In the genomic region with DNA sequence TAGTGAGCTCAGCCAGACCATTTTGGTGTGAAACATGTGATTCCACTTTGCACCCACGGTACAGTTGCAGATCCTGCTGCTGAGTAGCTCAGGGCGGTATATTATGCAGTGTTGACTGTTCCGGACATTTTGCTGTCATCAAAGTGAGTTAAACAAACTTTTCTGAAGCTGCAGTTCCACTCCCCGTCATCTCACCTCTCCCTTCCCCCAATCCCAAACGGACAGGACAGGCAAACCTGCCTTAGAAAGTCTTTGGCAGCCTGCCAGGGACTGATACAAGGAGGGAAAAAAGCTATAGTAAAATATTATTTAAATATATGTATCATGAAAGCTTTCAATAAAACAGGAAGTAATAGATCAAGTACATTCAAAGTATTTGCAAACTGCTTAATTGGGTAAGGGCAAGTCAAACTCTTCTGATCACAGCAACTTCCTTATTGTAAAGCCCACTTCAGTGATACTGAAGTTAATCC, we compare ENCODE assay signal across 13 cellular contexts. TPM values are rescaled to one million over a fixed set of nuclear protein-coding genes. Genes with fewer than 3 reads are reported as not detected.
DNase-seq lines count a peak whose midpoint lies in the region; ATAC-seq and TF ChIP-seq lines count a peak whose summit lies in the region.
"Had no signal": no experiment of that assay in that cellular context is flagged by ENCODE, and none has a peak within 500 bp of the region (broad histone marks: within the 10 kb centered on the region; RNA-seq: fewer than 3 reads in every experiment).

No MANE protein-coding gene starts in this region.

- no peak for TF ChIP-seq CTCF in Loucy (conservative IDR thresholded peaks at IDR 0.05; ENCODE audit: low read length)
- no peak for TF ChIP-seq CTCF in right lobe of liver (IDR thresholded peaks at IDR 0.05)
- no peak for TF ChIP-seq CTCF in brain microvascular endothelial cell (IDR thresholded peaks at IDR 0.05; ENCODE audit: low read depth, low read length, missing control alignments)

- H3K4me3 ChIP-seq in Loucy (ENCODE audit: low read length, poor library complexity, severe bottlenecking), result no peak overlapping the region
- no peak overlapping the region for H3K4me3 ChIP-seq in adipocyte (ENCODE audit: low read length)
- H3K4me3 ChIP-seq in right lobe of liver, result no peak overlapping the region
- H3K4me3 ChIP-seq in brain microvascular endothelial cell (ENCODE audit: low read depth, low read length), result no peak overlapping the region

- no peak for TF ChIP-seq POLR2A in right lobe of liver (IDR thresholded peaks at IDR 0.05)

- H3K27me3 ChIP-seq in Loucy (ENCODE audit: insufficient read depth, low read length, poor library complexity, severe bottlenecking), result no peaks in the 10 kb centered on the region
- H3K27me3 ChIP-seq in adipocyte (replicated peaks; ENCODE audit: control insufficient read depth, insufficient read depth, low read length), result no peaks in the 10 kb centered on the region
- H3K27me3 ChIP-seq in right lobe of liver, result no peaks in the 10 kb centered on the region
- no peaks in the 10 kb centered on the region for H3K27me3 ChIP-seq in brain microvascular endothelial cell (replicated peaks)

- H4K20me1 ChIP-seq in Loucy (ENCODE audit: insufficient read depth, low read length, poor library complexity, severe bottlenecking), result no peaks in the 10 kb centered on the region

- H3F3A ChIP-seq in Loucy (ENCODE audit: low read depth), result no peaks in the 10 kb centered on the region

- in situ Hi-C loops in brain microvascular endothelial cell (cut with HindIII; ENCODE audit: low pct_ligation_motif_present, low sequenced_read_pairs), result no loop called here

- peak in 3 of 4 donors; percentile 33 to 72 (median 67) for ATAC-seq in right lobe of liver
- no peak for ATAC-seq in GM21390 (IDR thresholded peaks at IDR 0.05; ENCODE audit: unreplicated experiment)
- ATAC-seq in activated CD4-positive, CD25-positive, alpha-beta regulatory T cell treated with anti-CD3 and anti-CD28 coated beads, Interleukin-2, amount 50 U/mL, for 24 hours, result no peak
- ATAC-seq: activated CD4-positive, alpha-beta T cell treated with anti-CD3 and anti-CD28 coated beads for 36 hours had no signal

- H3K9ac ChIP-seq in Loucy (ENCODE audit: low read depth, low read length, poor library complexity, severe bottlenecking) (no peak overlapping the region), adipocyte (ENCODE audit: low read length) (no peak overlapping the region)

- no peak overlapping the region for H3K4me2 ChIP-seq in Loucy (ENCODE audit: low read depth, low read length, poor library complexity, severe bottlenecking)

- no peaks in the 10 kb centered on the region for H3K79me2 ChIP-seq in Loucy (ENCODE audit: insufficient read depth, low read length)

- H2AFZ ChIP-seq in Loucy (ENCODE audit: low read length), result 0 out of 2 replicates have a peak overlapping the region, but pooled peaks have one; percentile 13

- H3K27ac ChIP-seq in right lobe of liver (no peak overlapping the region), brain microvascular endothelial cell (no peak overlapping the region)

- H3K4me1 ChIP-seq in Loucy (ENCODE audit: insufficient read depth, low read length, poor library complexity, severe bottlenecking), result peaks cover 3% of the 10 kb centered on the region
- H3K4me1 ChIP-seq in adipocyte (ENCODE audit: control insufficient read depth, insufficient read depth, low read length), result peaks cover 10% of the 10 kb centered on the region
- H3K4me1 ChIP-seq in right lobe of liver, result no peaks in the 10 kb centered on the region

- intact Hi-C loops in right lobe of liver (cut with DNase I), result no loop called here

- WGBS in right lobe of liver (ENCODE audit: insufficient coverage, low coverage, low lambda C conversion rate, missing lambda C conversion rate), result 29% methylated on average over 5 of the region's 5 CpGs

- no peaks in the 10 kb centered on the region for H3K9me3 ChIP-seq in Loucy (ENCODE audit: insufficient read depth, low read depth, low read length)
- H3K9me3 ChIP-seq in adipocyte (ENCODE audit: control insufficient read depth, low read length), result no peaks in the 10 kb centered on the region
- H3K9me3 ChIP-seq in right lobe of liver, result no peaks in the 10 kb centered on the region

- H3K36me3 ChIP-seq in Loucy (ENCODE audit: insufficient read depth, low read length), result no peaks in the 10 kb centered on the region
- no peaks in the 10 kb centered on the region for H3K36me3 ChIP-seq in adipocyte (ENCODE audit: control insufficient read depth, insufficient read depth, low read length, severe bottlenecking)
- H3K36me3 ChIP-seq in right lobe of liver, result no peaks in the 10 kb centered on the region
- H3K36me3 ChIP-seq in brain microvascular endothelial cell (replicated peaks), result no peaks in the 10 kb centered on the region

- DNase-seq in DMS53 (lab: John Stamatoyannopoulos, UW), result peak; percentile 91
- DNase-seq in adipocyte (ENCODE audit: low read depth), result peak; percentile 4
- DNase-seq in right lobe of liver, result no peak
- DNase-seq in central memory CD4-positive, alpha-beta T cell, result no peak
- DNase-seq in brain microvascular endothelial cell, result no peak
- DNase-seq: activated CD4-positive, alpha-beta T cell treated with anti-CD3 and anti-CD28 coated beads for 36 hours; activated naive CD8-positive, alpha-beta T cell treated with anti-CD3 and anti-CD28 coated beads for 36 hours; kidney; NCI-H146; SIG-M5 had no signal

- H3K9me2 ChIP-seq in Loucy (replicated peaks; ENCODE audit: low read depth, low read length), result no peaks in the 10 kb centered on the region

RNA-seq across cellular contexts. Expression of a gene that starts 35.5 kb away (rescaled TPM):
- 10 to 100 TPM in 1 of 6 experiments, 1 to 10 TPM in 5; 1.4 to 16.0 (median 1.9) TPM for total RNA-seq in right lobe of liver
- total RNA-seq: activated naive CD8-positive, alpha-beta T cell treated with anti-CD3 and anti-CD28 coated beads for 36 hours had no signal

Comparison
In these comparisons a context has a peak if more than half of its experiments do, and no peak if none do; other contexts are left out.
1. DNase-seq: peak in DMS53 (single experiment) and adipocyte (single experiment); none in right lobe of liver (0 of 3), central memory CD4-positive, alpha-beta T cell (single experiment) and brain microvascular endothelial cell (single experiment).
2. ATAC-seq: peak in right lobe of liver (3 of 4); none in GM21390 (single experiment) and activated CD4-positive, CD25-positive, alpha-beta regulatory T cell treated with anti-CD3 and anti-CD28 coated beads, Interleukin-2, amount 50 U/mL, for 24 hours (0 of 2).